1 cellular context compared by ENCODE assay signal in genomic region chrX:18425199-18426003, GRCh38.
A peak's percentile ranks its signal among the peaks of the same experiment; 100 is the strongest.
TF ChIP-seq lines count a peak whose summit lies in the region.

Gene CDKL5 (plus strand): TSS chrX:18425608. CDS start chrX:18507097, 81,489 bp downstream.

TF ChIP-seq in HepG2, 621 proteins besides CTCF, POLR2A, EP300 and RAD21 (continued from another document and continues in another):
- no peak for TF ChIP-seq ZNF18 (CRISPR knock-in tag; IDR thresholded peaks at IDR 0.05; ENCODE audit: insufficient replicate concordance)
- peak; percentile 84 for TF ChIP-seq NFYB (CRISPR knock-in tag; IDR thresholded peaks at IDR 0.05)
- peak; percentile 67; the same call in 1 of the 3 replicates for TF ChIP-seq MXI1 (IDR thresholded peaks at IDR 0.05; ENCODE audit: borderline replicate concordance, low read depth, low read length)
- TF ChIP-seq POGZ (CRISPR knock-in tag; IDR thresholded peaks at IDR 0.05) = peak; percentile 66; the same call in 1 of the 2 replicates
- no peak for TF ChIP-seq MLXIP (CRISPR knock-in tag; IDR thresholded peaks at IDR 0.05; ENCODE audit: borderline replicate concordance)
- peak; percentile 88 for TF ChIP-seq SP2 (CRISPR knock-in tag; IDR thresholded peaks at IDR 0.05)
- no peak for TF ChIP-seq ZNF891 (CRISPR knock-in tag; IDR thresholded peaks at IDR 0.05)
- TF ChIP-seq RFX1 (IDR thresholded peaks at IDR 0.05) = peak; percentile 46; the same call in 1 of the 2 replicates
- peak; percentile 92 for TF ChIP-seq SP4 (CRISPR knock-in tag; IDR thresholded peaks at IDR 0.05)
- no peak for TF ChIP-seq ZNF883 (CRISPR knock-in tag; IDR thresholded peaks at IDR 0.05; ENCODE audit: not compliant biosample characterization)
- TF ChIP-seq SRF (IDR thresholded peaks at IDR 0.05; ENCODE audit: low read depth, low read length) = no peak
- no peak for TF ChIP-seq PBX3 (CRISPR knock-in tag; IDR thresholded peaks at IDR 0.05; ENCODE audit: borderline replicate concordance)
- peak; percentile 23 for TF ChIP-seq AGO2 (optimal IDR thresholded peaks at IDR 0.05; ENCODE audit: low read depth, low read length)
- peak; percentile 91 for TF ChIP-seq DR1 (CRISPR knock-in tag; IDR thresholded peaks at IDR 0.05)
- TF ChIP-seq KDM2A (CRISPR knock-in tag; IDR thresholded peaks at IDR 0.05; ENCODE audit: borderline replicate concordance, low read depth) = peak; percentile 29; the same call in 1 of the 2 replicates
- TF ChIP-seq ZNF549 (CRISPR knock-in tag; IDR thresholded peaks at IDR 0.05) = no peak
- peak; percentile 87 for TF ChIP-seq HNRNPK (IDR thresholded peaks at IDR 0.05; ENCODE audit: low read depth, low read length, poor library complexity, severe bottlenecking)
- no peak for TF ChIP-seq SMAD1 (CRISPR knock-in tag; IDR thresholded peaks at IDR 0.05; ENCODE audit: borderline replicate concordance, low read depth)
- peak; percentile 24 for TF ChIP-seq HNRNPLL (IDR thresholded peaks at IDR 0.05; ENCODE audit: low read depth, low read length, poor library complexity, severe bottlenecking)
- TF ChIP-seq ZSCAN5A (CRISPR knock-in tag; IDR thresholded peaks at IDR 0.05; ENCODE audit: borderline replicate concordance) = no peak
- TF ChIP-seq KDM5B (CRISPR knock-in tag; IDR thresholded peaks at IDR 0.05; ENCODE audit: borderline replicate concordance) = peak; percentile 27; the same call in 1 of the 2 replicates
- peak; percentile 42 for TF ChIP-seq PATZ1 (CRISPR knock-in tag; IDR thresholded peaks at IDR 0.05)
- TF ChIP-seq HHEX (CRISPR knock-in tag; IDR thresholded peaks at IDR 0.05) = no peak
- no peak for TF ChIP-seq ZNF513 (CRISPR knock-in tag; conservative IDR thresholded peaks at IDR 0.05)
- no peak for TF ChIP-seq RFX5 (IDR thresholded peaks at IDR 0.05; ENCODE audit: low read depth, low read length)
- no peak for TF ChIP-seq FOXA3 (CRISPR knock-in tag; IDR thresholded peaks at IDR 0.05)
- no peak for TF ChIP-seq ZNF768 (CRISPR knock-in tag; IDR thresholded peaks at IDR 0.05)
- TF ChIP-seq PHF20 (CRISPR knock-in tag; IDR thresholded peaks at IDR 0.05) = 0 out of 2 replicates have a peak, but pooled peaks have one; percentile 18
- TF ChIP-seq FIP1L1 (IDR thresholded peaks at IDR 0.05; ENCODE audit: borderline replicate concordance, insufficient read depth, low read depth, low read length) = no peak
- TF ChIP-seq ASH2L (IDR thresholded peaks at IDR 0.05; ENCODE audit: insufficient read length, low read depth, low read length) = peak; percentile 30
- TF ChIP-seq ZNF672 (CRISPR knock-in tag; IDR thresholded peaks at IDR 0.05) = no peak
- no peak for TF ChIP-seq HMGA1 (CRISPR knock-in tag; conservative IDR thresholded peaks at IDR 0.05)
- TF ChIP-seq KDM5A (IDR thresholded peaks at IDR 0.05; ENCODE audit: borderline replicate concordance, low read length) = peak; percentile 51; the same call in 1 of the 2 replicates
- 0 out of 2 replicates have a peak, but pooled peaks have one; percentile 13 for TF ChIP-seq TFAP4 (IDR thresholded peaks at IDR 0.05; ENCODE audit: borderline replicate concordance, low read depth)
- TF ChIP-seq YEATS4 (CRISPR knock-in tag; IDR thresholded peaks at IDR 0.05; ENCODE audit: borderline replicate concordance) = peak; percentile 5; the same call in 1 of the 2 replicates
- no peak for TF ChIP-seq NR2F6 (IDR thresholded peaks at IDR 0.05)
- TF ChIP-seq NR2F6 (CRISPR knock-in tag; IDR thresholded peaks at IDR 0.05) = no peak
- TF ChIP-seq TAF1 (CRISPR knock-in tag; IDR thresholded peaks at IDR 0.05) = peak; percentile 49; the same call in 1 of the 2 replicates
- TF ChIP-seq MLLT10 (CRISPR knock-in tag; IDR thresholded peaks at IDR 0.05) = no peak
- peak; percentile 94 for TF ChIP-seq ZBTB14 (CRISPR knock-in tag; IDR thresholded peaks at IDR 0.05)
- no peak for TF ChIP-seq PBX2 (CRISPR knock-in tag; IDR thresholded peaks at IDR 0.05)
- no peak for TF ChIP-seq RORA (CRISPR knock-in tag; IDR thresholded peaks at IDR 0.05)
- no peak for TF ChIP-seq BCLAF1 (IDR thresholded peaks at IDR 0.05)
